Comparison of ENCODE assay signal across 16 cellular contexts in the genomic region with DNA sequence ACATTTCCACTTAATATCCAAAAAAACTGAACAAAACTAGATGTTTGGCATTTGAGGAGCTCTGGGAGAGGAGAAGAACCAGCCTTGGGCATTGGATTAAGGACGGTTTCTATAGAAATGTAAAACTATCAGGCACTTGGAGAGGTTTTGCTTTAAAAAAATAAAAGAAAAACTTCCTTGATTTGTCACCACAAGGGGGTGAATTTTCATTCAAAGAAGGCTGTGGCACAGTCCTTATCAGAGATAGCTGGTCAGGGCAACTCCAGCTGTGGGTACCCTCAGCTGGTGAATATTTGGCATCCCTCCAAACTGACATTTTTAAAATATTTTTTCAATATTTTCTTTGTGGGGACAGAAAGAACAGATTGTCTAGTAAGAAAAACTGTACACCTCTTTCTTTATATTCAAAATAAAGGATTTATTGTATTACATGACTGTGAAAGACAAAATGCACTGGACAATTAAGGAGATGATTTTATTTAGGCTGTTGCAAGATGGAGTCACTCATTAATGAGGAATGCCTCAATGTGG. TPM values are rescaled to one million over a fixed set of nuclear protein-coding genes. Genes with fewer than 3 reads are reported as not detected.
A peak's percentile ranks its signal among the peaks of the same experiment; 100 is the strongest.
DNase-seq lines count a peak whose midpoint lies in the region; ATAC-seq and TF ChIP-seq lines count a peak whose summit lies in the region.
"Had no signal": no experiment of that assay in that cellular context is flagged by ENCODE, and none has a peak within 500 bp of the region (broad histone marks: within the 10 kb centered on the region; RNA-seq: fewer than 3 reads in every experiment).

No MANE protein-coding gene starts in this region.

- H3K36me3 ChIP-seq in BE2C: no peaks in the 10 kb centered on the region
- H3K36me3 ChIP-seq: adrenal gland; BLaER1 treated with 17β-estradiol and CSF1 and Interleukin-3, amounts not matched to agents 10 nM and 100 nM; vagina had no signal

- no peaks in the 10 kb centered on the region for H3K27me3 ChIP-seq in BE2C
- H3K27me3 ChIP-seq: adrenal gland; BLaER1 treated with 17β-estradiol and CSF1 and Interleukin-3, amounts not matched to agents 10 nM and 100 nM; dorsolateral prefrontal cortex; vagina had no signal

- intact Hi-C loops in left colon (cut with DNase I, micrococcal nuclease): no loop called here

- no peak overlapping the region for H3K27ac ChIP-seq in VCaP
- H3K27ac ChIP-seq: adrenal gland; BLaER1 treated with 17β-estradiol and CSF1 and Interleukin-3, amounts not matched to agents 10 nM and 100 nM; dorsolateral prefrontal cortex; vagina had no signal

- DNase-seq in BE2C (no peak), Kasumi-1 (lab: John Stamatoyannopoulos, UW) (peak; percentile 2 to 27), left colon (no peak), SKM-1 treated with dmso at 0.1 percent for 144 hours (lab: John Stamatoyannopoulos, UW; ENCODE audit: unreplicated experiment) (no peak), NOMO-1 treated with dmso at 0.1 percent for 144 hours (lab: John Stamatoyannopoulos, UW; ENCODE audit: unreplicated experiment) (no peak)
- DNase-seq: adrenal gland; dorsolateral prefrontal cortex; stimulated activated CD4-positive, alpha-beta T cell treated with anti-CD3 and anti-CD28 coated beads, Interleukin-1b, Interleukin-23, amount 100 ng/mL, for 48 hours; T-helper 9 cell had no signal

- no peaks in the 10 kb centered on the region for H3K9me3 ChIP-seq in BE2C
- H3K9me3 ChIP-seq: adrenal gland; BLaER1 treated with 17β-estradiol and CSF1 and Interleukin-3, amounts not matched to agents 10 nM and 100 nM; vagina had no signal

- no peaks in the 10 kb centered on the region for H3K4me1 ChIP-seq in BE2C
- H3K4me1 ChIP-seq: adrenal gland, vagina had no signal

- peak; percentile 3; the same call in 1 of the 2 replicates for TF ChIP-seq CTCF in BE2C (IDR thresholded peaks at IDR 0.05; ENCODE audit: low read depth, low read length)
- peak; percentile 58 for TF ChIP-seq CTCF in VCaP (conservative IDR thresholded peaks at IDR 0.05)

- ATAC-seq in left colon (peak; percentile 49), GM18502 (IDR thresholded peaks at IDR 0.05; ENCODE audit: poor library complexity, unreplicated experiment) (no peak), GM19455 (IDR thresholded peaks at IDR 0.05; ENCODE audit: unreplicated experiment) (no peak)
- ATAC-seq: stimulated activated effector memory CD8-positive, alpha-beta T cell treated with anti-CD3 and anti-CD28 coated beads, Interleukin-12 subunit alpha, Interleukin-12 subunit beta, amount 100 ng/mL, for 72 hours had no signal

- no peak overlapping the region for H3K4me3 ChIP-seq in BE2C (ENCODE audit: low read depth, low read length)
- H3K4me3 ChIP-seq: adrenal gland; BLaER1 treated with 17β-estradiol and CSF1 and Interleukin-3, amounts not matched to agents 10 nM and 100 nM; dorsolateral prefrontal cortex; lung; vagina had no signal

RNA-seq across cellular contexts. Expression of gene TBC1D8, which starts 46.1 kb away (rescaled TPM):
- 14.0 TPM for polyA plus RNA-seq in BE2C (2012; ENCODE audit: insufficient read depth, insufficient read length, low read depth)
- 10 to 100 TPM; 16.1 to 37.3 TPM for total RNA-seq in left colon

RNA-seq across cellular contexts. Expression of gene CNOT11, which starts 55.4 kb away (rescaled TPM):
- 17.6 TPM for polyA plus RNA-seq in BE2C (2012; ENCODE audit: insufficient read depth, insufficient read length, low read depth)
- total RNA-seq in left colon: 10 to 100 TPM; 50.6 to 55.5 TPM

Comparison
In these comparisons a context has a peak if more than half of its experiments do, and no peak if none do; other contexts are left out.
1. DNase-seq: peak in Kasumi-1 (2 of 2); none in BE2C (single experiment), left colon (0 of 2), SKM-1 treated with dmso at 0.1 percent for 144 hours (single experiment) and NOMO-1 treated with dmso at 0.1 percent for 144 hours (single experiment).